18 cellular contexts compared by ENCODE assay signal in the genomic region with DNA sequence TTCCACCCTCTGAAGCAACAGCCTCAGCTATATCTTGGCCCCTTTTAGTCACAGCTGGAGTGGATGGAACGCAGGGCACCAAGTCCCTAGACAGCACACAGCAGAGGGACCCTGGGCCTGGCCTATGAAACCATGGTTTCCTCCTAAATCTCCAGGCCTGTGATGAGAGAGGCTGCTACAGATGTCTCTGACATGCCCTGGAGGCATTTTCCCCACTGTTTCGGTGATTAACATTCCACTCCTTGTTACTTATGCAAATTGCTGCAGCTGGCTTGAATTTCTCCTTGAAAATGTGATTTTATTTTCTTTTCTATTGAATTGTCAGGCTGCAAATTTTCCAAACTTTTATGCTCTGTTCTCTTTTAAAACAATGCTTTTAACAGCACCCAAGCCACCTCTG.
"Had no signal": no experiment of that assay in that cellular context is flagged by ENCODE, and none has a peak within 500 bp of the region (broad histone marks: within the 10 kb centered on the region; RNA-seq: fewer than 3 reads in every experiment).

No MANE protein-coding gene starts in this region.

- H3K4me3 ChIP-seq: ascending aorta, cardiac muscle cell, lower lobe of right lung, ovary had no signal

- DNase-seq: activated CD4-positive, alpha-beta T cell treated with anti-CD3 and anti-CD28 coated beads, Interleukin-2, amount 50 U/mL, for 1 hour; activated naive CD4-positive, alpha-beta T cell treated with anti-CD3 and anti-CD28 coated beads for 36 hours; activated naive CD8-positive, alpha-beta T cell treated with anti-CD3 and anti-CD28 coated beads, Interleukin-2, amount 50 U/mL, for 24 hours; activated T-cell treated with anti-CD3 and anti-CD28 coated beads for 4 hours; glutamatergic neuron; immature natural killer cell; lower lobe of right lung; ovary; stimulated activated CD4-positive, alpha-beta T cell treated with anti-CD3 and anti-CD28 coated beads, Interleukin-12 subunit alpha, Interleukin-12 subunit beta, amount 100 ng/mL, for 4 hours; stimulated activated CD4-positive, alpha-beta T cell treated with anti-CD3 and anti-CD28 coated beads, Interleukin-2, amount 100 ng/mL, for 24 hours; T-cell; T-helper 9 cell had no signal

- ATAC-seq: activated CD4-positive, CD25-positive, alpha-beta regulatory T cell treated with anti-CD3 and anti-CD28 coated beads, Interleukin-2, amount 50 U/mL, for 24 hours; activated naive CD8-positive, alpha-beta T cell treated with anti-CD3 and anti-CD28 coated beads, Interleukin-2, amount 50 U/mL, for 24 hours; lower lobe of right lung; stimulated activated effector memory CD8-positive, alpha-beta T cell treated with anti-CD3 and anti-CD28 coated beads, Interleukin-12 subunit alpha, Interleukin-12 subunit beta, amount 100 ng/mL, for 72 hours; T-cell had no signal

- H3K36me3 ChIP-seq: ascending aorta, cardiac muscle cell, lower lobe of right lung, ovary had no signal

- H3K4me1 ChIP-seq: ascending aorta, lower lobe of right lung had no signal

- H3K27me3 ChIP-seq: ascending aorta, cardiac muscle cell, ovary had no signal

- H3K9me3 ChIP-seq: ascending aorta, lower lobe of right lung, ovary had no signal

- H3K27ac ChIP-seq: ascending aorta, cardiac muscle cell, lower lobe of right lung, ovary had no signal

- H3K4me3 Mint-ChIP-seq: activated naive CD4-positive, alpha-beta T cell treated with anti-CD3 and anti-CD28 coated beads for 36 hours; activated naive CD8-positive, alpha-beta T cell treated with anti-CD3 and anti-CD28 coated beads, Interleukin-2, amount 50 U/mL, for 24 hours; immature natural killer cell; mesothelial cell of epicardium; neural crest cell; stimulated activated effector memory CD8-positive, alpha-beta T cell treated with anti-CD3 and anti-CD28 coated beads, Interleukin-12 subunit alpha, Interleukin-12 subunit beta, amount 100 ng/mL, for 72 hours; T-cell had no signal

- H3K36me3 Mint-ChIP-seq: mesothelial cell of epicardium; stimulated activated effector memory CD8-positive, alpha-beta T cell treated with anti-CD3 and anti-CD28 coated beads, Interleukin-12 subunit alpha, Interleukin-12 subunit beta, amount 100 ng/mL, for 72 hours; T-cell had no signal

- H3K27ac Mint-ChIP-seq: activated naive CD4-positive, alpha-beta T cell treated with anti-CD3 and anti-CD28 coated beads for 36 hours; activated naive CD8-positive, alpha-beta T cell treated with anti-CD3 and anti-CD28 coated beads, Interleukin-2, amount 50 U/mL, for 24 hours; immature natural killer cell; mesothelial cell of epicardium; stimulated activated effector memory CD8-positive, alpha-beta T cell treated with anti-CD3 and anti-CD28 coated beads, Interleukin-12 subunit alpha, Interleukin-12 subunit beta, amount 100 ng/mL, for 72 hours; T-cell had no signal

- H3K27me3 Mint-ChIP-seq: activated naive CD8-positive, alpha-beta T cell treated with anti-CD3 and anti-CD28 coated beads, Interleukin-2, amount 50 U/mL, for 24 hours; T-cell had no signal

- H3K9me3 Mint-ChIP-seq: mesothelial cell of epicardium had no signal

- H3K4me1 Mint-ChIP-seq: activated naive CD8-positive, alpha-beta T cell treated with anti-CD3 and anti-CD28 coated beads, Interleukin-2, amount 50 U/mL, for 24 hours; immature natural killer cell; neural crest cell; stimulated activated effector memory CD8-positive, alpha-beta T cell treated with anti-CD3 and anti-CD28 coated beads, Interleukin-12 subunit alpha, Interleukin-12 subunit beta, amount 100 ng/mL, for 72 hours; T-cell had no signal
